In the genomic region with DNA sequence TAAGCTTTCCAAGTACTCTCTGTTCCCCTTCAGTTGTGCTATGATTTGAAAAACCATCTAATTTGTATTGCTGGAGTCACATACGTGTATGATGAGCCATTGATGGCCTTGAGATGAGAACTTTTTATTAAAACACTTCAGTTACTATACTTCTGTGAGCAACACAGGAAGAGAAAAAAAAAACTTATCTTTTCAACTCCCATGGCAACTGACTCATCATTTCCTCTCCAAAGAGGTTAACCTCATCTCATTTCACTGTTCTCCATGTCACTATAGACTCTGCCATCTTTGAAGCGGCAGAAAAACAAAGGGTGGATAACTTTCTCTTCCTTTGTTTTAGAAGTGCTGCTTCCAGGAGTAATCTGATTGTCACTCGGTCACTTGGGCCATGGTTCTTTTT, we compare ENCODE assay signal across 10 cellular contexts.
DNase-seq lines count a peak whose midpoint lies in the region; ATAC-seq and TF ChIP-seq lines count a peak whose summit lies in the region.
"Had no signal": no experiment of that assay in that cellular context is flagged by ENCODE, and none has a peak within 500 bp of the region (broad histone marks: within the 10 kb centered on the region; RNA-seq: fewer than 3 reads in every experiment).

No MANE protein-coding gene starts in this region.

- H3K4me1 ChIP-seq in HAP-1 (no peaks in the 10 kb centered on the region), stomach (no peaks in the 10 kb centered on the region)

- CTCF ChIA-PET in activated naive CD4-positive, alpha-beta T cell treated with anti-CD3 and anti-CD28 coated beads for 36 hours (lab: Charles Lee), result interaction anchor here (0.7 to 1.4 kb wide), 2 partner anchors 9 to 65 kb away, joined by 4 read pairs; no protein-coding TSS in a partner anchor

- peak overlapping the region; percentile 83 for H3K27ac Mint-ChIP-seq in activated naive CD4-positive, alpha-beta T cell treated with anti-CD3 and anti-CD28 coated beads for 36 hours

- no peak for TF ChIP-seq CTCF in stomach (IDR thresholded peaks at IDR 0.05)

- H3K36me3 Mint-ChIP-seq in activated naive CD4-positive, alpha-beta T cell treated with anti-CD3 and anti-CD28 coated beads for 36 hours (ENCODE audit: low read depth), result no peaks in the 10 kb centered on the region

- H3K27me3 ChIP-seq in HAP-1 (ENCODE audit: low read depth) (peaks cover 2% of the 10 kb centered on the region; the same call in 1 of the 2 replicates), stomach (no peaks in the 10 kb centered on the region)
- H3K27me3 ChIP-seq: cardiac muscle cell had no signal

- ATAC-seq in stimulated activated naive CD8-positive, alpha-beta T cell treated with anti-CD3 and anti-CD28 coated beads, Interleukin-15, Interleukin-2, amounts not matched to agents 100 U/mL and 50 U/mL, for 24 hours, result peak; percentile 89
- ATAC-seq in esophagus mucosa, result no peak

- H3K9me3 Mint-ChIP-seq in activated naive CD4-positive, alpha-beta T cell treated with anti-CD3 and anti-CD28 coated beads for 36 hours, result no peaks in the 10 kb centered on the region
- H3K9me3 Mint-ChIP-seq: H9 had no signal

- intact Hi-C loops in activated naive CD4-positive, alpha-beta T cell treated with anti-CD3 and anti-CD28 coated beads for 36 hours (cut with micrococcal nuclease), result loop anchor here (1.0 to 10.0 kb wide), 16 partner anchors 125 to 1011 kb away; a partner anchor contains a TSS
- intact Hi-C loops in stomach (cut with DNase I; ENCODE audit: low total_unique reads), result no loop called here

- H3K27me3 Mint-ChIP-seq in activated naive CD4-positive, alpha-beta T cell treated with anti-CD3 and anti-CD28 coated beads for 36 hours (ENCODE audit: low read depth), result no peaks in the 10 kb centered on the region

- no peak for TF ChIP-seq POLR2A in stomach (IDR thresholded peaks at IDR 0.05)

- H3K27ac ChIP-seq in stomach, result peak overlapping the region in 1 of 5 donors; percentile 17
- H3K27ac ChIP-seq: cardiac muscle cell had no signal

- 57 to 72% (median 65%) methylated on average over 3 of the region's 3 CpGs for WGBS in stomach, 5 donors

- H3K4me1 Mint-ChIP-seq in activated naive CD4-positive, alpha-beta T cell treated with anti-CD3 and anti-CD28 coated beads for 36 hours (ENCODE audit: low read depth), result peaks cover 32% of the 10 kb centered on the region
- H3K4me1 Mint-ChIP-seq: H9 had no signal

- H3K4me3 Mint-ChIP-seq in activated naive CD4-positive, alpha-beta T cell treated with anti-CD3 and anti-CD28 coated beads for 36 hours, result no peak overlapping the region
- H3K4me3 Mint-ChIP-seq: H9 had no signal

- no peak for TF ChIP-seq EP300 in stomach (IDR thresholded peaks at IDR 0.05)

- H3K36me3 ChIP-seq in HAP-1 (replicated peaks) (no peaks in the 10 kb centered on the region), stomach (no peaks in the 10 kb centered on the region)
- H3K36me3 ChIP-seq: cardiac muscle cell had no signal

- no peak for DNase-seq in activated naive CD4-positive, alpha-beta T cell treated with anti-CD3 and anti-CD28 coated beads for 36 hours
- DNase-seq in activated naive CD4-positive, alpha-beta T cell treated with Interleukin-2 at 50 U/mL for 16 hours, result no peak
- DNase-seq in OCI-M1 (lab: John Stamatoyannopoulos, UW) (peak; percentile 39), dermis microvascular lymphatic vessel endothelial cell (ENCODE audit: low read depth in 2 of 2) (peak; percentile 83 to 92), HAP-1 (ENCODE audit: low spot score in 2 of 2) (no peak), stomach (no peak)
- DNase-seq in stimulated activated naive CD8-positive, alpha-beta T cell treated with anti-CD3 and anti-CD28 coated beads, Interleukin-15, Interleukin-2, amounts not matched to agents 100 U/mL and 50 U/mL, for 24 hours, result no peak
- DNase-seq: H9 had no signal

- H3K4me3 ChIP-seq in HAP-1 (no peak overlapping the region), stomach (no peak overlapping the region)
- H3K4me3 ChIP-seq: cardiac muscle cell had no signal

- H3K9me3 ChIP-seq in HAP-1 (no peaks in the 10 kb centered on the region), stomach (no peaks in the 10 kb centered on the region)

- in situ Hi-C loops in HAP-1 (cut with MboI; ENCODE audit: low sequenced_read_pairs), result no loop called here

Comparison
In these comparisons a context has a peak if more than half of its experiments do, and no peak if none do; other contexts are left out.
1. DNase-seq: peak in OCI-M1 (single experiment) and dermis microvascular lymphatic vessel endothelial cell (2 of 2); none in activated naive CD4-positive, alpha-beta T cell treated with anti-CD3 and anti-CD28 coated beads for 36 hours (single experiment), activated naive CD4-positive, alpha-beta T cell treated with Interleukin-2 at 50 U/mL for 16 hours (single experiment), stimulated activated naive CD8-positive, alpha-beta T cell treated with anti-CD3 and anti-CD28 coated beads, Interleukin-15, Interleukin-2, amounts not matched to agents 100 U/mL and 50 U/mL, for 24 hours (single experiment), HAP-1 (0 of 2) and stomach (single experiment).